1 cellular context compared by ENCODE assay signal in the genomic region with DNA sequence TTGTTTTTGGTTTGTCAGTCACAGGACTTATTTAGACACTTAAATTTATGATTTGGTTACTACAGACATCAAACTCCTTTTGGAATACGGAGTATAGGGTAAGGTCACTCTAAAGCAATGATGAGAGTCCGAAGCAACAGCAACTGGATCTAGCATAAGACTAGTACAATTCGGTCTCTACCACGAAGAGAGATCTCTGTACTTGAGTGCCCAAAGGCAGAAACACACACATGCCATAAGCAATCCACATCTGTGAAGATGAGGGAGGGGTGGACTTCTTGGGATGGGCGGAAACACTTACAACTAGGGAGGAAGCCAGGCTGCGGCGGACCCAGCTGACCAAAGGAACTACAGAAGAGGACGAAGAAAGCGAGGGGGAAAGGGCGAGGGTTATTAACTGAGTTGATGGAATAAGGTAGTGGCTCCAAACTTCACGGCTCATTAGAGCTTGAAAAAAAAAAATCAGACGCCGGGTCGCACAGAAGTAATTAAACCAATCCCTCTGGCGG.
TF ChIP-seq lines count a peak whose summit lies in the region.

No MANE protein-coding gene starts in this region.

TF ChIP-seq in HEK293, 187 proteins besides CTCF, POLR2A, EP300 and RAD21 (continued from another document):
- TF ChIP-seq, protein P1, sequence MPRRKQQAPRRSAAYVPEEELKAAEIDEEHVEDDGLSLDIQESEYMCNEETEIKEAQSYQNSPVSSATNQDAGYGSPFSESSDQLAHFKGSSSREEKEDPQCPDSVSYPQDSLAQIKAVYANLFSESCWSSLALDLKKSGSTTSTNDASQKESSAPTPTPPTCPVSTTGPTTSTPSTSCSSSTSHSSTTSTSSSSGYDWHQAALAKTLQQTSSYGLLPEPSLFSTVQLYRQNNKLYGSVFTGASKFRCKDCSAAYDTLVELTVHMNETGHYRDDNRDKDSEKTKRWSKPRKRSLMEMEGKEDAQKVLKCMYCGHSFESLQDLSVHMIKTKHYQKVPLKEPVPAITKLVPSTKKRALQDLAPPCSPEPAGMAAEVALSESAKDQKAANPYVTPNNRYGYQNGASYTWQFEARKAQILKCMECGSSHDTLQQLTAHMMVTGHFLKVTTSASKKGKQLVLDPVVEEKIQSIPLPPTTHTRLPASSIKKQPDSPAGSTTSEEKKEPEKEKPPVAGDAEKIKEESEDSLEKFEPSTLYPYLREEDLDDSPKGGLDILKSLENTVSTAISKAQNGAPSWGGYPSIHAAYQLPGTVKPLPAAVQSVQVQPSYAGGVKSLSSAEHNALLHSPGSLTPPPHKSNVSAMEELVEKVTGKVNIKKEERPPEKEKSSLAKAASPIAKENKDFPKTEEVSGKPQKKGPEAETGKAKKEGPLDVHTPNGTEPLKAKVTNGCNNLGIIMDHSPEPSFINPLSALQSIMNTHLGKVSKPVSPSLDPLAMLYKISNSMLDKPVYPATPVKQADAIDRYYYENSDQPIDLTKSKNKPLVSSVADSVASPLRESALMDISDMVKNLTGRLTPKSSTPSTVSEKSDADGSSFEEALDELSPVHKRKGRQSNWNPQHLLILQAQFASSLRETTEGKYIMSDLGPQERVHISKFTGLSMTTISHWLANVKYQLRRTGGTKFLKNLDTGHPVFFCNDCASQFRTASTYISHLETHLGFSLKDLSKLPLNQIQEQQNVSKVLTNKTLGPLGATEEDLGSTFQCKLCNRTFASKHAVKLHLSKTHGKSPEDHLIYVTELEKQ (tag by site-specific recombination; IDR thresholded peaks at IDR 0.05; ENCODE audit: borderline replicate concordance): no peak
- no peak for TF ChIP-seq ZNF707 (tag by site-specific recombination; IDR thresholded peaks at IDR 0.05)
- no peak for TF ChIP-seq ZNF175 (tag by site-specific recombination; IDR thresholded peaks at IDR 0.05)
- TF ChIP-seq ZNF214 (tag by site-specific recombination; IDR thresholded peaks at IDR 0.05; ENCODE audit: borderline replicate concordance): no peak
- no peak for TF ChIP-seq ZNF549 (tag by site-specific recombination; IDR thresholded peaks at IDR 0.05)
- TF ChIP-seq, protein P2, sequence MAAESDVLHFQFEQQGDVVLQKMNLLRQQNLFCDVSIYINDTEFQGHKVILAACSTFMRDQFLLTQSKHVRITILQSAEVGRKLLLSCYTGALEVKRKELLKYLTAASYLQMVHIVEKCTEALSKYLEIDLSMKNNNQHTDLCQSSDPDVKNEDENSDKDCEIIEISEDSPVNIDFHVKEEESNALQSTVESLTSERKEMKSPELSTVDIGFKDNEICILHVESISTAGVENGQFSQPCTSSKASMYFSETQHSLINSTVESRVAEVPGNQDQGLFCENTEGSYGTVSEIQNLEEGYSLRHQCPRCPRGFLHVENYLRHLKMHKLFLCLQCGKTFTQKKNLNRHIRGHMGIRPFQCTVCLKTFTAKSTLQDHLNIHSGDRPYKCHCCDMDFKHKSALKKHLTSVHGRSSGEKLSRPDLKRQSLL (tag by site-specific recombination; IDR thresholded peaks at IDR 0.05): no peak
- TF ChIP-seq ZNF223 (tag by site-specific recombination; IDR thresholded peaks at IDR 0.05): no peak
- TF ChIP-seq ZNF311 (tag by site-specific recombination; IDR thresholded peaks at IDR 0.05; ENCODE audit: borderline replicate concordance): no peak
